Comparison of ENCODE assay signal across 1 cellular context in the genomic region with DNA sequence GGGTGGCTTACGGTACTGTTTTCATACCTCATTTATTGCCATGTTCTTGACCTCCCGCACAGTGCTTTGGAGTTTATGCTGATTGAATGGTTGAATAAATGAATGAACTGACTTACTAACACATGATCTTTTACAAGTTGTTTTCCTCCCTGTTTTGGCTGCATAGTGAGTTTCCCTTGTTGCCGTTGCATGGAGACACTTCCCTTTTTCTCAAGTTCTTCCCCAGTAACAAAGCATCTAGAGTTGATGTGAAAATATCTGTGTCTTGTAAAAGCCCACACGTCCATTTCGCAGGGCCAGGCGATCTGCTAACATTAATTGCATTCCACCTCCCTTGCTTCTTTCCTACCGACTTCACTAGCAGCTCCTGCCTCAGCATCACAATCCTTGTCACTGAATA.
A peak's percentile ranks its signal among the peaks of the same experiment; 100 is the strongest.
TF ChIP-seq lines count a peak whose summit lies in the region.

No MANE protein-coding gene starts in this region.

TF ChIP-seq in K562, 482 proteins besides CTCF, POLR2A, EP300 and RAD21:
- TF ChIP-seq, protein P1, sequence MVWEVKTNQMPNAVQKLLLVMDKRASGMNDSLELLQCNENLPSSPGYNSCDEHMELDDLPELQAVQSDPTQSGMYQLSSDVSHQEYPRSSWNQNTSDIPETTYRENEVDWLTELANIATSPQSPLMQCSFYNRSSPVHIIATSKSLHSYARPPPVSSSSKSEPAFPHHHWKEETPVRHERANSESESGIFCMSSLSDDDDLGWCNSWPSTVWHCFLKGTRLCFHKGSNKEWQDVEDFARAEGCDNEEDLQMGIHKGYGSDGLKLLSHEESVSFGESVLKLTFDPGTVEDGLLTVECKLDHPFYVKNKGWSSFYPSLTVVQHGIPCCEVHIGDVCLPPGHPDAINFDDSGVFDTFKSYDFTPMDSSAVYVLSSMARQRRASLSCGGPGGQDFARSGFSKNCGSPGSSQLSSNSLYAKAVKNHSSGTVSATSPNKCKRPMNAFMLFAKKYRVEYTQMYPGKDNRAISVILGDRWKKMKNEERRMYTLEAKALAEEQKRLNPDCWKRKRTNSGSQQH (CRISPR knock-in tag; IDR thresholded peaks at IDR 0.05): no peak
- TF ChIP-seq RERE (CRISPR knock-in tag; IDR thresholded peaks at IDR 0.05; ENCODE audit: borderline replicate concordance): no peak
- TF ChIP-seq SPI1 (IDR thresholded peaks at IDR 0.05; ENCODE audit: borderline replicate concordance, low read depth, low read length): peak; percentile 88
- no peak for TF ChIP-seq CBX8 (IDR thresholded peaks at IDR 0.05; ENCODE audit: borderline replicate concordance, extremely low read depth, low read depth, low read length, poor library complexity, severe bottlenecking)
- TF ChIP-seq HNRNPK (IDR thresholded peaks at IDR 0.05; ENCODE audit: low read depth, low read length, poor library complexity, severe bottlenecking): no peak
- TF ChIP-seq RBFOX2 (IDR thresholded peaks at IDR 0.05; ENCODE audit: low read depth, low read length): no peak
